In genomic region chr9:129254566-129255287, GRCh38 we compare ENCODE assay signal across 22 cellular contexts.
DNase-seq lines count a peak whose midpoint lies in the region; ATAC-seq, FAIRE-seq and TF ChIP-seq lines count a peak whose summit lies in the region.
"Had no signal": no experiment of that assay in that cellular context is flagged by ENCODE, and none has a peak within 500 bp of the region (broad histone marks: within the 10 kb centered on the region; RNA-seq: fewer than 3 reads in every experiment).

No MANE protein-coding gene starts in this region.

- H3K36me3 ChIP-seq in HEK293 (ENCODE audit: control insufficient read depth in 2 of 2, insufficient read depth in 1 of 2, low read length in 2 of 2) (no peaks in the 10 kb centered on the region), HepG2 (replicated peaks in 1 of 2; ENCODE audit: control insufficient read depth in 1 of 2, insufficient read depth in 2 of 2, low read length in 2 of 2) (no peaks in the 10 kb centered on the region), stomach smooth muscle (ENCODE audit: control insufficient read depth in 2 of 2, insufficient read depth in 2 of 2, low read length in 2 of 2) (no peaks in the 10 kb centered on the region)
- H3K36me3 ChIP-seq: brain microvascular endothelial cell, neural progenitor cell had no signal

- 23% methylated on average over 9 of the region's 9 CpGs for WGBS in HepG2 (ENCODE audit: low lambda C conversion rate)

- H3K36me3 Mint-ChIP-seq in brain = no peaks in the 10 kb centered on the region
- H3K36me3 Mint-ChIP-seq: T-cell, type B pancreatic cell had no signal

- peak overlapping the region in 3 of 5 experiments; percentile 69 to 91 (median 72) for H3K27ac Mint-ChIP-seq in brain
- H3K27ac Mint-ChIP-seq: activated CD4-positive, alpha-beta T cell treated with anti-CD3 and anti-CD28 coated beads for 36 hours; activated naive CD8-positive, alpha-beta T cell treated with anti-CD3 and anti-CD28 coated beads, Interleukin-2, amount 50 U/mL, for 24 hours; activated T-helper 1 cell treated with anti-CD3 and anti-CD28 coated beads, Interleukin-12 subunit alpha, Interleukin-12 subunit beta, Interleukin-2, Interleukin-4 antibody, amounts not matched to agents 30 ng/mL and 10 ng/mL and 1 ng/mL, durations not matched to agents 14 hours and 24 hours and 36 hours; CD4-positive, alpha-beta T cell; type B pancreatic cell had no signal

- H3K27ac ChIP-seq in HEK293 (ENCODE audit: extremely low read depth, low read depth, low read length) = no peak overlapping the region
- H3K27ac ChIP-seq in HepG2 (ENCODE audit: extremely low read length, insufficient read depth, low read length) = no peak overlapping the region
- peak overlapping the region; percentile 41 for H3K27ac ChIP-seq in stomach smooth muscle (ENCODE audit: low read length)
- H3K27ac ChIP-seq: brain microvascular endothelial cell, neural progenitor cell, PC-9 had no signal

- no peaks in the 10 kb centered on the region for H3K79me2 ChIP-seq in HepG2 (ENCODE audit: insufficient read depth, low read length)

- peaks cover 56% of the 10 kb centered on the region for H3K4me1 Mint-ChIP-seq in brain

- peaks cover 13% of the 10 kb centered on the region for H3K27me3 Mint-ChIP-seq in brain
- H3K27me3 Mint-ChIP-seq: CD4-positive, alpha-beta T cell had no signal

- ATAC-seq in HepG2 (no peak), GM21423 (IDR thresholded peaks at IDR 0.05; ENCODE audit: unreplicated experiment) (no peak)
- ATAC-seq: activated CD4-positive, alpha-beta T cell treated with anti-CD3 and anti-CD28 coated beads for 36 hours; activated naive CD8-positive, alpha-beta T cell treated with anti-CD3 and anti-CD28 coated beads, Interleukin-2, amount 50 U/mL, for 24 hours; T-cell had no signal

- H3K9ac ChIP-seq in HepG2 (ENCODE audit: insufficient read depth, low read depth, low read length) = no peak overlapping the region
- H3K9ac ChIP-seq in stomach smooth muscle (ENCODE audit: low read length in 2 of 2) = no peak overlapping the region
- H3K9ac ChIP-seq: neural progenitor cell had no signal

- no peak for DNase-seq in HepG2 (ENCODE audit: low spot score)
- no peak for DNase-seq in activated T-cell treated with anti-CD3 and anti-CD28 coated beads, Interleukin-2, amount 50 U/mL, for 1 hour
- DNase-seq in hippocampal formation (lab: John Stamatoyannopoulos, UW) = no peak
- DNase-seq: activated CD4-positive, alpha-beta T cell treated with anti-CD3 and anti-CD28 coated beads for 36 hours; activated naive CD8-positive, alpha-beta T cell treated with anti-CD3 and anti-CD28 coated beads, Interleukin-2, amount 50 U/mL, for 24 hours; CD4-positive, alpha-beta T cell; dermis blood vessel endothelial cell; GOT3; NCI-H2081 treated with DMSO at 0.1 percent for 48 hours; PC-9; stimulated activated CD4-positive, alpha-beta T cell treated with anti-CD3 and anti-CD28 coated beads, Interleukin-4, amount 100 ng/mL, for 24 hours; stimulated activated naive CD4-positive, alpha-beta T cell treated with Interleukin-2 at 50 U/mL for 16 hours; T-cell had no signal

- TF ChIP-seq POLR2A in HepG2 (IDR thresholded peaks at IDR 0.05; ENCODE audit: insufficient read depth in 1 of 2, low read depth in 2 of 2, low read length in 2 of 2) = no peak

- H3K9me3 Mint-ChIP-seq in brain = peaks cover 0 to 7% (median 0%) of the 10 kb centered on the region in 5 experiments
- H3K9me3 Mint-ChIP-seq: activated naive CD8-positive, alpha-beta T cell treated with anti-CD3 and anti-CD28 coated beads, Interleukin-2, amount 50 U/mL, for 24 hours; activated T-helper 1 cell treated with anti-CD3 and anti-CD28 coated beads, Interleukin-12 subunit alpha, Interleukin-12 subunit beta, Interleukin-2, Interleukin-4 antibody, amounts not matched to agents 30 ng/mL and 10 ng/mL and 1 ng/mL, durations not matched to agents 14 hours and 24 hours and 36 hours; CD4-positive, alpha-beta T cell; neural progenitor cell; T-cell; type B pancreatic cell had no signal

- TF ChIP-seq EP300 in HepG2 (IDR thresholded peaks at IDR 0.05; ENCODE audit: low read depth in 2 of 2, low read length in 2 of 2) (no peak), HepG2 (CRISPR knock-in tag; IDR thresholded peaks at IDR 0.05; ENCODE audit: borderline replicate concordance) (no peak)

- BruUV-seq in HepG2 (replicated peaks; lab: Mats Ljungman, UMichigan) = no TSS peak

- no peak for FAIRE-seq in HepG2 (lab: Jason Lieb, UNC)
- FAIRE-seq: GM18507 had no signal

- no peak overlapping the region for H3K4me3 Mint-ChIP-seq in brain
- H3K4me3 Mint-ChIP-seq: activated CD4-positive, alpha-beta T cell treated with anti-CD3 and anti-CD28 coated beads for 36 hours; activated naive CD8-positive, alpha-beta T cell treated with anti-CD3 and anti-CD28 coated beads, Interleukin-2, amount 50 U/mL, for 24 hours; activated T-helper 1 cell treated with anti-CD3 and anti-CD28 coated beads, Interleukin-12 subunit alpha, Interleukin-12 subunit beta, Interleukin-2, Interleukin-4 antibody, amounts not matched to agents 30 ng/mL and 10 ng/mL and 1 ng/mL, durations not matched to agents 14 hours and 24 hours and 36 hours; CD4-positive, alpha-beta T cell; T-cell; type B pancreatic cell had no signal

- no peak for TF ChIP-seq CTCF in HEK293 (tag by site-specific recombination; IDR thresholded peaks at IDR 0.05)
- no peak for TF ChIP-seq CTCF in brain (conservative IDR thresholded peaks at IDR 0.05)
- no peak for TF ChIP-seq CTCF in HepG2 (CRISPR knock-in tag; IDR thresholded peaks at IDR 0.05)

- in situ Hi-C loops in HepG2 (cut with HindIII; ENCODE audit: extremely low pct_ligation_motif_present, low pct_unique_long_range_greater_than_20kb) = no loop called here

- no peak overlapping the region for H2AFZ ChIP-seq in HepG2 (ENCODE audit: low read length)
- H2AFZ ChIP-seq: PC-9 had no signal

- H3K4me1 ChIP-seq in HEK293 (ENCODE audit: control insufficient read depth, insufficient read depth, low read length) (no peaks in the 10 kb centered on the region), HepG2 (ENCODE audit: insufficient read depth, low read length) (peaks cover 28% of the 10 kb centered on the region), stomach smooth muscle (ENCODE audit: control insufficient read depth, insufficient read depth, low read length) (peaks cover 32% of the 10 kb centered on the region)

- H3K27me3 ChIP-seq in HepG2 (ENCODE audit: control insufficient read depth in 1 of 2, insufficient read depth in 2 of 2, low read length in 2 of 2) = peaks cover 1 to 50% of the 10 kb centered on the region in 2 experiments; a peak in 4 of 5 replicates
- peaks cover 0 to 4% of the 10 kb centered on the region in 2 donors for H3K27me3 ChIP-seq in stomach smooth muscle (ENCODE audit: control insufficient read depth in 1 of 2, insufficient read depth in 2 of 2, low read length in 2 of 2)
- H3K27me3 ChIP-seq: brain microvascular endothelial cell had no signal

- POLR2A ChIA-PET in HEK293 (lab: Yijun Ruan, JAX) (no interaction called here), HepG2 (lab: Yijun Ruan, JAX) (no interaction called here)

- CTCF ChIA-PET in HEK293 (lab: Yijun Ruan, JAX) = interaction anchor here (1.0 kb wide), 1 partner anchor 64 kb away, joined by 3 read pairs; no protein-coding TSS in a partner anchor
- CTCF ChIA-PET in HepG2 (lab: Yijun Ruan, JAX; ENCODE audit: low intra/inter-chr PET ratio, low total read pairs) = no interaction called here

- no peak for TF ChIP-seq RAD21 in HepG2 (CRISPR knock-in tag; IDR thresholded peaks at IDR 0.05)

- no peaks in the 10 kb centered on the region for H3K9me3 ChIP-seq in HEK293 (ENCODE audit: control insufficient read depth, insufficient read depth, low read depth, low read length)
- no peaks in the 10 kb centered on the region for H3K9me3 ChIP-seq in HepG2 (ENCODE audit: low read length)
- no peaks in the 10 kb centered on the region for H3K9me3 ChIP-seq in stomach smooth muscle (ENCODE audit: control insufficient read depth in 2 of 2, low read length in 2 of 2)

- H4K20me1 ChIP-seq in HepG2 (ENCODE audit: insufficient read depth, low read length) = no peaks in the 10 kb centered on the region

- peak overlapping the region; percentile 20; the same call in 1 of the 2 replicates for H3K4me2 ChIP-seq in HepG2 (ENCODE audit: low read depth, low read length)
- H3K4me2 ChIP-seq: neural progenitor cell, PC-9 had no signal

- H3K4me3 ChIP-seq in HEK293 (ENCODE audit: low read depth, low read length) (no peak overlapping the region), HepG2 (replicated peaks in 1 of 3; ENCODE audit: insufficient read depth in 1 of 3, low read depth in 2 of 3, low read length in 3 of 3) (no peak overlapping the region), stomach smooth muscle (ENCODE audit: low read length in 2 of 2) (peak overlapping the region in 1 of 2 donors; percentile 67)
- H3K4me3 ChIP-seq: neural progenitor cell, PC-9 had no signal

- intact Hi-C loops in HepG2 (cut with micrococcal nuclease; ENCODE audit: unreplicated experiment) = loop anchor here (10.0 kb wide), 1 partner anchor 90 kb away; no protein-coding TSS in a partner anchor

TF ChIP-seq in HEK293, 187 proteins besides CTCF, POLR2A, EP300 and RAD21 (continues in another document):
- TF ChIP-seq ZFP41 (tag by site-specific recombination; IDR thresholded peaks at IDR 0.05; ENCODE audit: borderline replicate concordance) (no peak), GLIS1 (tag by site-specific recombination; IDR thresholded peaks at IDR 0.05) (no peak), BCL11B (tag by site-specific recombination; IDR thresholded peaks at IDR 0.05; ENCODE audit: low read depth) (no peak), ZNF121 (tag by site-specific recombination; IDR thresholded peaks at IDR 0.05) (peak; percentile 72), IKZF3 (tag by site-specific recombination; IDR thresholded peaks at IDR 0.05) (no peak), ZNF16 (tag by site-specific recombination; IDR thresholded peaks at IDR 0.05; ENCODE audit: low read depth) (peak; percentile 82; the same call in 1 of the 2 replicates), ZNF76 (tag by site-specific recombination; IDR thresholded peaks at IDR 0.05; ENCODE audit: borderline replicate concordance, low read depth) (no peak), ZNF701 (tag by site-specific recombination; IDR thresholded peaks at IDR 0.05) (no peak)

TF ChIP-seq in HepG2, 621 proteins besides CTCF, POLR2A, EP300 and RAD21 (continues in another document):
- TF ChIP-seq ZNF557 (CRISPR knock-in tag; IDR thresholded peaks at IDR 0.05) (no peak), MBD4 (IDR thresholded peaks at IDR 0.05; ENCODE audit: borderline replicate concordance, low read length) (no peak), GPN1 (CRISPR knock-in tag; IDR thresholded peaks at IDR 0.05; ENCODE audit: borderline replicate concordance) (no peak), CENPX (CRISPR knock-in tag; IDR thresholded peaks at IDR 0.05) (no peak), TBP (CRISPR knock-in tag; IDR thresholded peaks at IDR 0.05) (no peak), ZNF382 (CRISPR knock-in tag; IDR thresholded peaks at IDR 0.05; ENCODE audit: borderline replicate concordance) (no peak), HMG20A (CRISPR knock-in tag; IDR thresholded peaks at IDR 0.05; ENCODE audit: borderline replicate concordance) (no peak)

Comparison
In these comparisons a context has a peak if more than half of its experiments do, and no peak if none do; other contexts are left out.
1. Of the 63 proteins assayed by ChIP-seq in both HepG2 and HEK293: peak only in HepG2: none; only in HEK293: ZNF121; in both: none; in neither: 62.